ENCODE assay signal across 1 cellular context in the genomic region with DNA sequence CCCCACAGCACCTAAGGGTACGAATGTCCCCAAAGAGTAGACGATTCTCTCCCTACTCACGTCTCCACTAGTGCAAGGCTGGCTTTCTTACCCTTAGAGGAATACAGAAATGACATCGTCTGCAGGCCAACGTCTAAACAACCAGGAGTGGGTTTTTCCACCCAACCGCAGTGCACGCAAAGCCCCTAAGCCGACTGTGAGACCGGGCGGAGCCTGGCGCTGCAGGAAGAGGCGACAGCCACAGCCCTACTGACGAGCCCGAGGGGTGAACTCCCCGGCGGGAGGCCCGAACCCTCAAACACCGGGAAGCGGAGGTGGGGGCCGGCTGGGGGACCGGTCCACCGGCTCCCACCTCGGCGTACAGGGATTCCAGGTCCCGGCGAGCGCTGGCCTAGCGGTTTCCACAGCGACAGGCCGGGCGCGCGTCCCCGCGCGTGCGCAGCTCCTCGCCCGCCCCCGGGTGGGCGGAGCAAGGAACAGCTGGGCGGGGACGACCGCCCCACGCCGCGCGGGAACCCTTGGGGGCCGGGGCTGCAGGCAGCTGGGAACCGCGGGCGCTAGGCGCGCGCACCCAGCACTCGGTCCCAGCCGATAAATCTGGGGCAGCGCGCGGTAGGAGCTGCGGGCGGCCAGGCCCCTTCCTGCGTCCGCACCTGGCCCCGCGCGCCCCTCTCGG.
TF ChIP-seq lines count a peak whose summit lies in the region.

A gene with protein sequence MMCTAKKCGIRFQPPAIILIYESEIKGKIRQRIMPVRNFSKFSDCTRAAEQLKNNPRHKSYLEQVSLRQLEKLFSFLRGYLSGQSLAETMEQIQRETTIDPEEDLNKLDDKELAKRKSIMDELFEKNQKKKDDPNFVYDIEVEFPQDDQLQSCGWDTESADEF (minus strand): TSS at position 413 of the 676 bp plus-strand sequence. CDS start 3,593 bp downstream, outside the sequence.
A gene (plus strand): TSS at position 540 of the 676 bp plus-strand sequence.

TF ChIP-seq in K562, 482 proteins besides CTCF, POLR2A, EP300 and RAD21 (continued from another document and continues in another):
- TF ChIP-seq, protein P1, sequence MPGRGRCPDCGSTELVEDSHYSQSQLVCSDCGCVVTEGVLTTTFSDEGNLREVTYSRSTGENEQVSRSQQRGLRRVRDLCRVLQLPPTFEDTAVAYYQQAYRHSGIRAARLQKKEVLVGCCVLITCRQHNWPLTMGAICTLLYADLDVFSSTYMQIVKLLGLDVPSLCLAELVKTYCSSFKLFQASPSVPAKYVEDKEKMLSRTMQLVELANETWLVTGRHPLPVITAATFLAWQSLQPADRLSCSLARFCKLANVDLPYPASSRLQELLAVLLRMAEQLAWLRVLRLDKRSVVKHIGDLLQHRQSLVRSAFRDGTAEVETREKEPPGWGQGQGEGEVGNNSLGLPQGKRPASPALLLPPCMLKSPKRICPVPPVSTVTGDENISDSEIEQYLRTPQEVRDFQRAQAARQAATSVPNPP (IDR thresholded peaks at IDR 0.05; ENCODE audit: borderline replicate concordance, insufficient read depth, insufficient read length): no peak
- TF ChIP-seq, protein P2, sequence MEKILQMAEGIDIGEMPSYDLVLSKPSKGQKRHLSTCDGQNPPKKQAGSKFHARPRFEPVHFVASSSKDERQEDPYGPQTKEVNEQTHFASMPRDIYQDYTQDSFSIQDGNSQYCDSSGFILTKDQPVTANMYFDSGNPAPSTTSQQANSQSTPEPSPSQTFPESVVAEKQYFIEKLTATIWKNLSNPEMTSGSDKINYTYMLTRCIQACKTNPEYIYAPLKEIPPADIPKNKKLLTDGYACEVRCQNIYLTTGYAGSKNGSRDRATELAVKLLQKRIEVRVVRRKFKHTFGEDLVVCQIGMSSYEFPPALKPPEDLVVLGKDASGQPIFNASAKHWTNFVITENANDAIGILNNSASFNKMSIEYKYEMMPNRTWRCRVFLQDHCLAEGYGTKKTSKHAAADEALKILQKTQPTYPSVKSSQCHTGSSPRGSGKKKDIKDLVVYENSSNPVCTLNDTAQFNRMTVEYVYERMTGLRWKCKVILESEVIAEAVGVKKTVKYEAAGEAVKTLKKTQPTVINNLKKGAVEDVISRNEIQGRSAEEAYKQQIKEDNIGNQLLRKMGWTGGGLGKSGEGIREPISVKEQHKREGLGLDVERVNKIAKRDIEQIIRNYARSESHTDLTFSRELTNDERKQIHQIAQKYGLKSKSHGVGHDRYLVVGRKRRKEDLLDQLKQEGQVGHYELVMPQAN (IDR thresholded peaks at IDR 0.05; ENCODE audit: borderline replicate concordance): peak; percentile 61; the same call in 1 of the 2 replicates
- TF ChIP-seq FOXA3 (CRISPR knock-in tag; conservative IDR thresholded peaks at IDR 0.05 in 1 of 2, IDR thresholded peaks at IDR 0.05 in 1 of 2) (peak in 1 of 2 experiments; percentile 36; a peak in 1 of 4 replicates), MYBL2 (IDR thresholded peaks at IDR 0.05; ENCODE audit: low read depth) (no peak), MYBL2 (CRISPR knock-in tag; IDR thresholded peaks at IDR 0.05; ENCODE audit: borderline replicate concordance) (no peak), ZNF583 (CRISPR knock-in tag; IDR thresholded peaks at IDR 0.05) (no peak), POLR2AphosphoS5 (IDR thresholded peaks at IDR 0.05; ENCODE audit: control insufficient read depth, insufficient read depth, low read depth, low read length) (0 out of 2 replicates have a peak, but pooled peaks have one; percentile 37), ZNF696 (CRISPR knock-in tag; conservative IDR thresholded peaks at IDR 0.05) (no peak), GATAD2A (IDR thresholded peaks at IDR 0.05) (no peak), HDAC6 (IDR thresholded peaks at IDR 0.05; ENCODE audit: low read depth, low read length) (no peak)
- TF ChIP-seq, protein P3, sequence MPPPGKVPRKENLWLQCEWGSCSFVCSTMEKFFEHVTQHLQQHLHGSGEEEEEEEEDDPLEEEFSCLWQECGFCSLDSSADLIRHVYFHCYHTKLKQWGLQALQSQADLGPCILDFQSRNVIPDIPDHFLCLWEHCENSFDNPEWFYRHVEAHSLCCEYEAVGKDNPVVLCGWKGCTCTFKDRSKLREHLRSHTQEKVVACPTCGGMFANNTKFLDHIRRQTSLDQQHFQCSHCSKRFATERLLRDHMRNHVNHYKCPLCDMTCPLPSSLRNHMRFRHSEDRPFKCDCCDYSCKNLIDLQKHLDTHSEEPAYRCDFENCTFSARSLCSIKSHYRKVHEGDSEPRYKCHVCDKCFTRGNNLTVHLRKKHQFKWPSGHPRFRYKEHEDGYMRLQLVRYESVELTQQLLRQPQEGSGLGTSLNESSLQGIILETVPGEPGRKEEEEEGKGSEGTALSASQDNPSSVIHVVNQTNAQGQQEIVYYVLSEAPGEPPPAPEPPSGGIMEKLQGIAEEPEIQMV (tag; conservative IDR thresholded peaks at IDR 0.05; ENCODE audit: low read depth): no peak
- TF ChIP-seq, protein P4, sequence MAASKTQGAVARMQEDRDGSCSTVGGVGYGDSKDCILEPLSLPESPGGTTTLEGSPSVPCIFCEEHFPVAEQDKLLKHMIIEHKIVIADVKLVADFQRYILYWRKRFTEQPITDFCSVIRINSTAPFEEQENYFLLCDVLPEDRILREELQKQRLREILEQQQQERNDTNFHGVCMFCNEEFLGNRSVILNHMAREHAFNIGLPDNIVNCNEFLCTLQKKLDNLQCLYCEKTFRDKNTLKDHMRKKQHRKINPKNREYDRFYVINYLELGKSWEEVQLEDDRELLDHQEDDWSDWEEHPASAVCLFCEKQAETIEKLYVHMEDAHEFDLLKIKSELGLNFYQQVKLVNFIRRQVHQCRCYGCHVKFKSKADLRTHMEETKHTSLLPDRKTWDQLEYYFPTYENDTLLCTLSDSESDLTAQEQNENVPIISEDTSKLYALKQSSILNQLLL (CRISPR knock-in tag; IDR thresholded peaks at IDR 0.05; ENCODE audit: borderline replicate concordance): no peak
- TF ChIP-seq, protein P5, sequence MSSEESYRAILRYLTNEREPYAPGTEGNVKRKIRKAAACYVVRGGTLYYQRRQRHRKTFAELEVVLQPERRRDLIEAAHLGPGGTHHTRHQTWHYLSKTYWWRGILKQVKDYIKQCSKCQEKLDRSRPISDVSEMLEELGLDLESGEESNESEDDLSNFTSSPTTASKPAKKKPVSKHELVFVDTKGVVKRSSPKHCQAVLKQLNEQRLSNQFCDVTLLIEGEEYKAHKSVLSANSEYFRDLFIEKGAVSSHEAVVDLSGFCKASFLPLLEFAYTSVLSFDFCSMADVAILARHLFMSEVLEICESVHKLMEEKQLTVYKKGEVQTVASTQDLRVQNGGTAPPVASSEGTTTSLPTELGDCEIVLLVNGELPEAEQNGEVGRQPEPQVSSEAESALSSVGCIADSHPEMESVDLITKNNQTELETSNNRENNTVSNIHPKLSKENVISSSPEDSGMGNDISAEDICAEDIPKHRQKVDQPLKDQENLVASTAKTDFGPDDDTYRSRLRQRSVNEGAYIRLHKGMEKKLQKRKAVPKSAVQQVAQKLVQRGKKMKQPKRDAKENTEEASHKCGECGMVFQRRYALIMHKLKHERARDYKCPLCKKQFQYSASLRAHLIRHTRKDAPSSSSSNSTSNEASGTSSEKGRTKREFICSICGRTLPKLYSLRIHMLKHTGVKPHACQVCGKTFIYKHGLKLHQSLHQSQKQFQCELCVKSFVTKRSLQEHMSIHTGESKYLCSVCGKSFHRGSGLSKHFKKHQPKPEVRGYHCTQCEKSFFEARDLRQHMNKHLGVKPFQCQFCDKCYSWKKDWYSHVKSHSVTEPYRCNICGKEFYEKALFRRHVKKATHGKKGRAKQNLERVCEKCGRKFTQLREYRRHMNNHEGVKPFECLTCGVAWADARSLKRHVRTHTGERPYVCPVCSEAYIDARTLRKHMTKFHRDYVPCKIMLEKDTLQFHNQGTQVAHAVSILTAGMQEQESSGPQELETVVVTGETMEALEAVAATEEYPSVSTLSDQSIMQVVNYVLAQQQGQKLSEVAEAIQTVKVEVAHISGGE (CRISPR knock-in tag; IDR thresholded peaks at IDR 0.05): no peak; a peak in 1 of 6 replicates
- TF ChIP-seq, protein P6, sequence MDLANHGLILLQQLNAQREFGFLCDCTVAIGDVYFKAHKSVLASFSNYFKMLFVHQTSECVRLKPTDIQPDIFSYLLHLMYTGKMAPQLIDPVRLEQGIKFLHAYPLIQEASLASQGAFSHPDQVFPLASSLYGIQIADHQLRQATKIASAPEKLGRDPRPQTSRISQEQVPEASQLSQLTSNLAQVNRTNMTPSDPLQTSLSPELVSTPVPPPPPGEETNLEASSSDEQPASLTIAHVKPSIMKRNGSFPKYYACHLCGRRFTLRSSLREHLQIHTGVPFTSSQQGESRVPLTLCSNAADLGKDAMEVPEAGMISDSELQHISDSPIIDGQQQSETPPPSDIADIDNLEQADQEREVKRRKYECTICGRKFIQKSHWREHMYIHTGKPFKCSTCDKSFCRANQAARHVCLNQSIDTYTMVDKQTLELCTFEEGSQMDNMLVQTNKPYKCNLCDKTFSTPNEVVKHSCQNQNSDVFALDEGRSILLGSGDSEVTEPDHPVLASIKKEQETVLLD (IDR thresholded peaks at IDR 0.05): peak; percentile 69
- TF ChIP-seq, protein P7, sequence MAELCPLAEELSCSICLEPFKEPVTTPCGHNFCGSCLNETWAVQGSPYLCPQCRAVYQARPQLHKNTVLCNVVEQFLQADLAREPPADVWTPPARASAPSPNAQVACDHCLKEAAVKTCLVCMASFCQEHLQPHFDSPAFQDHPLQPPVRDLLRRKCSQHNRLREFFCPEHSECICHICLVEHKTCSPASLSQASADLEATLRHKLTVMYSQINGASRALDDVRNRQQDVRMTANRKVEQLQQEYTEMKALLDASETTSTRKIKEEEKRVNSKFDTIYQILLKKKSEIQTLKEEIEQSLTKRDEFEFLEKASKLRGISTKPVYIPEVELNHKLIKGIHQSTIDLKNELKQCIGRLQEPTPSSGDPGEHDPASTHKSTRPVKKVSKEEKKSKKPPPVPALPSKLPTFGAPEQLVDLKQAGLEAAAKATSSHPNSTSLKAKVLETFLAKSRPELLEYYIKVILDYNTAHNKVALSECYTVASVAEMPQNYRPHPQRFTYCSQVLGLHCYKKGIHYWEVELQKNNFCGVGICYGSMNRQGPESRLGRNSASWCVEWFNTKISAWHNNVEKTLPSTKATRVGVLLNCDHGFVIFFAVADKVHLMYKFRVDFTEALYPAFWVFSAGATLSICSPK (IDR thresholded peaks at IDR 0.05; ENCODE audit: borderline replicate concordance): no peak
- TF ChIP-seq, protein P8, sequence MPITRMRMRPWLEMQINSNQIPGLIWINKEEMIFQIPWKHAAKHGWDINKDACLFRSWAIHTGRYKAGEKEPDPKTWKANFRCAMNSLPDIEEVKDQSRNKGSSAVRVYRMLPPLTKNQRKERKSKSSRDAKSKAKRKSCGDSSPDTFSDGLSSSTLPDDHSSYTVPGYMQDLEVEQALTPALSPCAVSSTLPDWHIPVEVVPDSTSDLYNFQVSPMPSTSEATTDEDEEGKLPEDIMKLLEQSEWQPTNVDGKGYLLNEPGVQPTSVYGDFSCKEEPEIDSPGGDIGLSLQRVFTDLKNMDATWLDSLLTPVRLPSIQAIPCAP (CRISPR knock-in tag; IDR thresholded peaks at IDR 0.05; ENCODE audit: borderline replicate concordance): no peak
